9 cellular contexts compared by ENCODE assay signal in the genomic region with DNA sequence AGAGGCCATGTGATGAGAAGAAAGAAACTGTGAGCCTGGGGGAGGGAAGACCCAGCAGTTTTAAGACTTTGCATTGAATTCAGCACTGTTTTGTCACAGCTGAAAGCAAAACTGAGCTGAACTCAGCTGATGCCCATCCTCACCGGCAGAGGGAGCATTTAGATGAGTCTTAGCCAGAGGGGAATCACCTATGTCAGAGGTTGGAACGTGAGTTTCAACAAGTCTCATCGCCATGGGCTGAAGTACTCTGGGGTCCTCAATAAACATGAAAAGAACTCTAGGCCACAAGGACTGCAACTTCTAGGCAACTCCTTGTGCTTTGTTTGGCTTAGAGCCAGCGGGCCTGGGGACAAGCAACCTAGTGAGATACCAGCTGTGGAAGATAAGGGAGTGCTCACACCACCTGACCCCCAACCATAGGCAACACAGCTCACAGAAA.
DNase-seq lines count a peak whose midpoint lies in the region; ATAC-seq and TF ChIP-seq lines count a peak whose summit lies in the region.
"Had no signal": no experiment of that assay in that cellular context is flagged by ENCODE, and none has a peak within 500 bp of the region (broad histone marks: within the 10 kb centered on the region; RNA-seq: fewer than 3 reads in every experiment).

No MANE protein-coding gene starts in this region.

- H3K4me1 ChIP-seq in adrenal gland (replicated peaks in 1 of 2), result no peaks in the 10 kb centered on the region
- peaks cover 1% of the 10 kb centered on the region; the same call in 1 of the 2 replicates for H3K4me1 ChIP-seq in iPS DF 6.9 (ENCODE audit: control insufficient read depth, insufficient read depth, low read length)

- DNase-seq in GM12864 (ENCODE audit: low read depth) (peak; percentile 24), adrenal gland (peak; percentile 40 to 69 (median 57)), iPS DF 6.9 (ENCODE audit: low read depth, low spot score) (peak; percentile 63), OCI-M2 (lab: John Stamatoyannopoulos, UW; ENCODE audit: unreplicated experiment) (no peak)
- peak; percentile 63 for DNase-seq in Jurkat, Clone E6-1 (ENCODE audit: low read depth, low spot score)
- DNase-seq in stimulated activated CD4-positive, alpha-beta T cell treated with anti-CD3 and anti-CD28 coated beads, Interleukin-15, amount 100 ng/mL, for 24 hours, result peak; percentile 63

- H3K36me3 ChIP-seq in adrenal gland (replicated peaks in 1 of 2) (no peaks in the 10 kb centered on the region), iPS DF 6.9 (ENCODE audit: control insufficient read depth, insufficient read depth, low read length) (no peaks in the 10 kb centered on the region)

- no peak for TF ChIP-seq POLR2A in adrenal gland (IDR thresholded peaks at IDR 0.05)

- 19 to 29% (median 20%) methylated on average over 1 to 4 of the region's 4 CpGs for WGBS in adrenal gland, 4 donors
- no CpG with 5 or more reads among the region's 4 CpGs for WGBS in iPS DF 6.9 (ENCODE audit: insufficient coverage, insufficient read length)

- ATAC-seq in GM21786 (IDR thresholded peaks at IDR 0.05; ENCODE audit: unreplicated experiment) (peak; percentile 98), SK-N-SH treated with all-trans-retinoic acid at 6 μM for 48 hours (peak; percentile 91)

- no peaks in the 10 kb centered on the region for H3K27me3 ChIP-seq in adrenal gland
- no peaks in the 10 kb centered on the region for H3K27me3 ChIP-seq in iPS DF 6.9 (ENCODE audit: control insufficient read depth, insufficient read depth, low read length)

- intact Hi-C loops in adrenal gland (cut with DNase I), result loop anchor here in 1 of 2 donors (10.0 kb wide), 1 partner anchor 72 kb away; no protein-coding TSS in a partner anchor

- H3K9me3 ChIP-seq in adrenal gland (replicated peaks in 1 of 3), result no peaks in the 10 kb centered on the region
- no peaks in the 10 kb centered on the region for H3K9me3 ChIP-seq in iPS DF 6.9 (ENCODE audit: control insufficient read depth, insufficient read depth, low read length)

- H3K27ac ChIP-seq in adrenal gland, result no peak overlapping the region
- H3K27ac ChIP-seq in iPS DF 6.9 (ENCODE audit: low read length), result no peak overlapping the region
- H3K27ac ChIP-seq: epithelial cell of prostate had no signal

- TF ChIP-seq CTCF in GM12864 (IDR thresholded peaks at IDR 0.05; ENCODE audit: low read depth, low read length, missing control alignments) (peak; percentile 94), adrenal gland (IDR thresholded peaks at IDR 0.05) (peak; percentile 63 to 80 (median 75))

- no peak overlapping the region for H3K4me3 ChIP-seq in GM12864 (ENCODE audit: low read depth, low read length)
- no peak overlapping the region for H3K4me3 ChIP-seq in Jurkat, Clone E6-1 (ENCODE audit: low read length)
- H3K4me3 ChIP-seq in adrenal gland, result no peak overlapping the region
- H3K4me3 ChIP-seq in iPS DF 6.9 (ENCODE audit: low read length), result no peak overlapping the region

TF ChIP-seq in SK-N-SH treated with all-trans-retinoic acid at 6 μM for 48 hours, 23 proteins besides CTCF, POLR2A, EP300 and RAD21:
- TF ChIP-seq ZFP30 (CRISPR knock-in tag; IDR thresholded peaks at IDR 0.05) (no peak), ZC3H10 (CRISPR knock-in tag; IDR thresholded peaks at IDR 0.05) (no peak), SNAI2 (CRISPR knock-in tag; IDR thresholded peaks at IDR 0.05) (no peak), PATZ1 (CRISPR knock-in tag; IDR thresholded peaks at IDR 0.05; ENCODE audit: borderline replicate concordance) (no peak), ZNF70 (CRISPR knock-in tag; IDR thresholded peaks at IDR 0.05) (no peak), ARNTL (CRISPR knock-in tag; IDR thresholded peaks at IDR 0.05; ENCODE audit: borderline replicate concordance, low read depth) (no peak), PPARA (CRISPR knock-in tag; IDR thresholded peaks at IDR 0.05; ENCODE audit: borderline replicate concordance) (no peak), TOX (CRISPR knock-in tag; IDR thresholded peaks at IDR 0.05; ENCODE audit: borderline replicate concordance) (no peak), CSDC2 (CRISPR knock-in tag; IDR thresholded peaks at IDR 0.05) (no peak), TCF4 (CRISPR knock-in tag; IDR thresholded peaks at IDR 0.05; ENCODE audit: borderline replicate concordance) (no peak), BACH2 (CRISPR knock-in tag; IDR thresholded peaks at IDR 0.05; ENCODE audit: borderline replicate concordance) (no peak), ZFP3 (CRISPR knock-in tag; IDR thresholded peaks at IDR 0.05) (no peak), ESRRG (CRISPR knock-in tag; IDR thresholded peaks at IDR 0.05) (no peak)
- TF ChIP-seq, protein P1, sequence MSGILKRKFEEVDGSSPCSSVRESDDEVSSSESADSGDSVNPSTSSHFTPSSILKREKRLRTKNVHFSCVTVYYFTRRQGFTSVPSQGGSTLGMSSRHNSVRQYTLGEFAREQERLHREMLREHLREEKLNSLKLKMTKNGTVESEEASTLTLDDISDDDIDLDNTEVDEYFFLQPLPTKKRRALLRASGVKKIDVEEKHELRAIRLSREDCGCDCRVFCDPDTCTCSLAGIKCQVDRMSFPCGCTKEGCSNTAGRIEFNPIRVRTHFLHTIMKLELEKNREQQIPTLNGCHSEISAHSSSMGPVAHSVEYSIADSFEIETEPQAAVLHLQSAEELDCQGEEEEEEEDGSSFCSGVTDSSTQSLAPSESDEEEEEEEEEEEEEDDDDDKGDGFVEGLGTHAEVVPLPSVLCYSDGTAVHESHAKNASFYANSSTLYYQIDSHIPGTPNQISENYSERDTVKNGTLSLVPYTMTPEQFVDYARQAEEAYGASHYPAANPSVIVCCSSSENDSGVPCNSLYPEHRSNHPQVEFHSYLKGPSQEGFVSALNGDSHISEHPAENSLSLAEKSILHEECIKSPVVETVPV (CRISPR knock-in tag; IDR thresholded peaks at IDR 0.05), result no peak
- TF ChIP-seq, protein P2, sequence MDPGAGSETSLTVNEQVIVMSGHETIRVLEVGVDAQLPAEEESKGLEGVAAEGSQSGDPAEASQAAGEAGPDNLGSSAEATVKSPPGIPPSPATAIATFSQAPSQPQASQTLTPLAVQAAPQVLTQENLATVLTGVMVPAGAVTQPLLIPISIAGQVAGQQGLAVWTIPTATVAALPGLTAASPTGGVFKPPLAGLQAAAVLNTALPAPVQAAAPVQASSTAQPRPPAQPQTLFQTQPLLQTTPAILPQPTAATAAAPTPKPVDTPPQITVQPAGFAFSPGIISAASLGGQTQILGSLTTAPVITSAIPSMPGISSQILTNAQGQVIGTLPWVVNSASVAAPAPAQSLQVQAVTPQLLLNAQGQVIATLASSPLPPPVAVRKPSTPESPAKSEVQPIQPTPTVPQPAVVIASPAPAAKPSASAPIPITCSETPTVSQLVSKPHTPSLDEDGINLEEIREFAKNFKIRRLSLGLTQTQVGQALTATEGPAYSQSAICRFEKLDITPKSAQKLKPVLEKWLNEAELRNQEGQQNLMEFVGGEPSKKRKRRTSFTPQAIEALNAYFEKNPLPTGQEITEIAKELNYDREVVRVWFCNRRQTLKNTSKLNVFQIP (CRISPR knock-in tag; IDR thresholded peaks at IDR 0.05; ENCODE audit: borderline replicate concordance, low read depth), result no peak
